8 cellular contexts compared by ENCODE assay signal in genomic region chr1:209747580-209748262, GRCh38. TPM values are rescaled to one million over a fixed set of nuclear protein-coding genes. Genes with fewer than 3 reads are reported as not detected.
DNase-seq lines count a peak whose midpoint lies in the region; ATAC-seq and TF ChIP-seq lines count a peak whose summit lies in the region.

No MANE protein-coding gene starts in this region.

- H3K4me3 Mint-ChIP-seq in CD4-positive, CD25-positive, alpha-beta regulatory T cell = peak overlapping the region; percentile 62 to 92 (median 91)

- in situ Hi-C loops in astrocyte of the cerebellum (cut with HindIII; ENCODE audit: low sequenced_read_pairs) = no loop called here

- H3K36me3 ChIP-seq in CD4-positive, CD25-positive, alpha-beta regulatory T cell (ENCODE audit: control insufficient read depth, insufficient read depth, low read length) = no peaks in the 10 kb centered on the region

- no peaks in the 10 kb centered on the region for H3K27me3 ChIP-seq in CD4-positive, CD25-positive, alpha-beta regulatory T cell (ENCODE audit: control insufficient read depth, insufficient read depth, low read length)

- no peaks in the 10 kb centered on the region for H3K36me3 Mint-ChIP-seq in CD4-positive, CD25-positive, alpha-beta regulatory T cell

- peak overlapping the region; percentile 88 to 97 (median 96) for H3K27ac Mint-ChIP-seq in CD4-positive, CD25-positive, alpha-beta regulatory T cell

- peak overlapping the region; percentile 76 for H3K27ac ChIP-seq in CD4-positive, CD25-positive, alpha-beta regulatory T cell (ENCODE audit: insufficient read depth, low read length, poor library complexity, severe bottlenecking)

- H3K9me3 Mint-ChIP-seq in CD4-positive, CD25-positive, alpha-beta regulatory T cell = no peaks in the 10 kb centered on the region

- H3K27me3 Mint-ChIP-seq in CD4-positive, CD25-positive, alpha-beta regulatory T cell = no peaks in the 10 kb centered on the region

- peak; percentile 79 to 90 (median 83) for DNase-seq in CD4-positive, CD25-positive, alpha-beta regulatory T cell
- DNase-seq in HT-29 (ENCODE audit: low spot score) = peak; percentile 97
- DNase-seq in T-helper 22 cell (ENCODE audit: low read depth) = peak; percentile 73
- DNase-seq in astrocyte of the cerebellum (ENCODE audit: low read depth) = peak; percentile 68
- DNase-seq in hippocampal formation (lab: John Stamatoyannopoulos, UW) = peak; percentile 80 to 83
- peak; percentile 83 for DNase-seq in retinal pigment epithelial cell (ENCODE audit: low read depth)
- DNase-seq in NCI-H774 (lab: John Stamatoyannopoulos, UW) = no peak

- peaks cover 53% of the 10 kb centered on the region for H3K4me1 ChIP-seq in CD4-positive, CD25-positive, alpha-beta regulatory T cell (ENCODE audit: control insufficient read depth, insufficient read depth, low read length, poor library complexity, severe bottlenecking)

- H3K4me1 Mint-ChIP-seq in CD4-positive, CD25-positive, alpha-beta regulatory T cell = peaks cover 23 to 57% (median 37%) of the 10 kb centered on the region in 4 donors

- H3K4me3 ChIP-seq in CD4-positive, CD25-positive, alpha-beta regulatory T cell (ENCODE audit: low read depth, low read length) = peak overlapping the region; percentile 66
- H3K4me3 ChIP-seq in astrocyte of the cerebellum (ENCODE audit: low read depth, low read length) (peak overlapping the region; percentile 14), retinal pigment epithelial cell (ENCODE audit: low read length) (peak overlapping the region; percentile 15)

- H3K9me3 ChIP-seq in CD4-positive, CD25-positive, alpha-beta regulatory T cell (ENCODE audit: control insufficient read depth in 2 of 2, low read length in 2 of 2) = no peaks in the 10 kb centered on the region

- TF ChIP-seq CTCF in astrocyte of the cerebellum (IDR thresholded peaks at IDR 0.05; ENCODE audit: low read depth, low read length, missing control alignments) (peak; percentile 81), retinal pigment epithelial cell (conservative IDR thresholded peaks at IDR 0.05; ENCODE audit: low read depth, low read length) (peak; percentile 69)

- ATAC-seq in CD4-positive, CD25-positive, alpha-beta regulatory T cell (ENCODE audit: low read depth in 2 of 2) = peak; percentile 87 to 90
- peak; percentile 88 for ATAC-seq in GM21367 (IDR thresholded peaks at IDR 0.05; ENCODE audit: unreplicated experiment)

RNA-seq across cellular contexts. Expression of gene TRAF3IP3, which starts 8.1 kb away (rescaled TPM):
- total RNA-seq in CD4-positive, CD25-positive, alpha-beta regulatory T cell = 470 TPM
- polyA plus RNA-seq in CD4-positive, CD25-positive, alpha-beta regulatory T cell = 100 to 1,000 TPM; 450 to 594 (median 504) TPM
- not detected in 2 replicates for total RNA-seq in HT-29 (2014; rRNA removed; shearing (Covaris generic))

RNA-seq across cellular contexts. Expression of gene C1orf74, which starts 36.6 kb away (rescaled TPM):
- total RNA-seq in CD4-positive, CD25-positive, alpha-beta regulatory T cell = 0.27 TPM
- polyA plus RNA-seq in CD4-positive, CD25-positive, alpha-beta regulatory T cell = under 1 TPM; 0.07 to 0.56 (median 0.30) TPM
- 1.8 and 2.6 TPM in 2 replicates for total RNA-seq in HT-29 (2014; rRNA removed; shearing (Covaris generic))

RNA-seq across cellular contexts. Expression of gene HSD11B1, which starts 43.1 kb away (rescaled TPM):
- 0.47 TPM for total RNA-seq in CD4-positive, CD25-positive, alpha-beta regulatory T cell
- polyA plus RNA-seq in CD4-positive, CD25-positive, alpha-beta regulatory T cell = under 1 TPM; 0.38 to 0.74 (median 0.64) TPM
- total RNA-seq in HT-29 (2014; rRNA removed; shearing (Covaris generic)) = not detected in 2 replicates

RNA-seq across cellular contexts. Expression of gene IRF6, which starts 58.2 kb away (rescaled TPM):
- 0.86 TPM for total RNA-seq in CD4-positive, CD25-positive, alpha-beta regulatory T cell
- polyA plus RNA-seq in CD4-positive, CD25-positive, alpha-beta regulatory T cell = 1 to 10 TPM in 2 of 4 donors, under 1 TPM in 2; 0.21 to 1.9 (median 0.93) TPM
- 30.2 and 32.7 TPM in 2 replicates for total RNA-seq in HT-29 (2014; rRNA removed; shearing (Covaris generic))

Comparison
In these comparisons a context has a peak if more than half of its experiments do, and no peak if none do; other contexts are left out.
1. H3K4me3 ChIP-seq: peak in every context shown above with its lines; median percentile 66 in CD4-positive, CD25-positive, alpha-beta regulatory T cell; 15 in retinal pigment epithelial cell; 14 in astrocyte of the cerebellum.
2. RNA of gene TRAF3IP3, which starts 8.1 kb away (total RNA-seq): 470 TPM in CD4-positive, CD25-positive, alpha-beta regulatory T cell (single experiment); not detected in HT-29; every median in the first group is over 100 times any median in the second.